In the genomic region with DNA sequence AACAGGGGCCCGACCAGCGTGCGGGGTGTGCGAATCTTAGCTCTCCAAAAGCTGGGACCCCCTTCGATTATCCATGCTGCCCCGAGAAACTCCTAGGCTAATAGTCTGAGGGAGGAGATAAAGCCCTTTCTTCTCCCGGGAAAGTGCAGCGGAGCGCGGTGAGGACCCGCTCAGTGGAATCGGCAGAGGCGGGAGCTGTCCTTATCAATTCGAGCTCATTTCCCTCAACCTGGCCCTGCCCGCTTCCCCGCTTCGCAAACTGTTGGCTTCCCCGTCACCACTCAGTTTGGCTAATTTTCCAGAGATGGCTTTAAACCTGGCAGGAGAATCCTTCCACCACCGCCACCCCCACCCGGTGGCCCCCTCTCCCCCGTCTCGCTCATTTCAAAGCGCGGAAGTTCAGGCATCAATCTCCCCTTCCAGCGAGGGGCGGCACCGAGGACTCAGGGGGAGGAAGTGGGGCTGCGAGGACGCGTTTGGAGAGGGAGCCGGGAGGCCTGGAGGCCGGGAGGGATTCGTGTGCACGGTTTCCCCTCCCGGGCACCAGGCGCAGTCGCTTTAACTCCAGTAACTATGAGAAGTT, we compare ENCODE assay signal across 8 cellular contexts. TPM values are rescaled to one million over a fixed set of nuclear protein-coding genes. Genes with fewer than 3 reads are reported as not detected.
DNase-seq lines count a peak whose midpoint lies in the region; ATAC-seq and TF ChIP-seq lines count a peak whose summit lies in the region.

No MANE protein-coding gene starts in this region.

- POLR2A ChIA-PET in naive thymus-derived CD4-positive, alpha-beta T cell (lab: Charles Lee): no interaction called here

- peak overlapping the region; percentile 67 for H3K4me3 ChIP-seq in coronary artery
- no peak overlapping the region for H3K4me3 ChIP-seq in naive thymus-derived CD4-positive, alpha-beta T cell (ENCODE audit: low read length)

- peak; percentile 65 for DNase-seq in D341Med (ENCODE audit: low spot score)
- DNase-seq in NCI-H128 (lab: John Stamatoyannopoulos, UW; ENCODE audit: unreplicated experiment): peak; percentile 33
- no peak for DNase-seq in coronary artery (ENCODE audit: low spot score)
- no peak for DNase-seq in naive thymus-derived CD4-positive, alpha-beta T cell
- no peak for DNase-seq in NCI-H2196 (lab: John Stamatoyannopoulos, UW; ENCODE audit: unreplicated experiment)
- DNase-seq in cerebellar cortex (ENCODE audit: low spot score): no peak
- DNase-seq in midbrain (lab: John Stamatoyannopoulos, UW): no peak

- H3K9me3 Mint-ChIP-seq in naive thymus-derived CD4-positive, alpha-beta T cell: peaks cover 0 to 3% (median 0%) of the 10 kb centered on the region in 11 donors

- no peak overlapping the region for H3K27ac ChIP-seq in coronary artery
- no peak overlapping the region for H3K27ac ChIP-seq in naive thymus-derived CD4-positive, alpha-beta T cell (ENCODE audit: low read depth, low read length)

- no peaks in the 10 kb centered on the region for H3K4me1 ChIP-seq in naive thymus-derived CD4-positive, alpha-beta T cell (ENCODE audit: control insufficient read depth in 2 of 2, insufficient read depth in 2 of 2, low read length in 2 of 2)

- peak overlapping the region in 9 of 10 donors; percentile 10 to 71 (median 61) for H3K4me3 Mint-ChIP-seq in naive thymus-derived CD4-positive, alpha-beta T cell

- H3K27me3 ChIP-seq in naive thymus-derived CD4-positive, alpha-beta T cell (ENCODE audit: control insufficient read depth in 2 of 2, insufficient read depth in 2 of 2, low read length in 2 of 2): peaks cover 0 to 13% of the 10 kb centered on the region in 2 donors

- H3K9me3 ChIP-seq in naive thymus-derived CD4-positive, alpha-beta T cell (ENCODE audit: control insufficient read depth in 2 of 3, low read length in 3 of 3): no peaks in the 10 kb centered on the region

- peaks cover 49 to 62% (median 60%) of the 10 kb centered on the region in 5 donors for H3K27me3 Mint-ChIP-seq in naive thymus-derived CD4-positive, alpha-beta T cell

- TF ChIP-seq CTCF in coronary artery (IDR thresholded peaks at IDR 0.05): no peak

- H3K36me3 ChIP-seq in naive thymus-derived CD4-positive, alpha-beta T cell (ENCODE audit: control insufficient read depth in 2 of 3, insufficient read depth in 3 of 3, low read length in 3 of 3): no peaks in the 10 kb centered on the region

- H3K36me3 Mint-ChIP-seq in naive thymus-derived CD4-positive, alpha-beta T cell: no peaks in the 10 kb centered on the region

- no peak for ATAC-seq in naive thymus-derived CD4-positive, alpha-beta T cell
- no peak for ATAC-seq in GM18867 (IDR thresholded peaks at IDR 0.05; ENCODE audit: unreplicated experiment)

- H3K4me1 Mint-ChIP-seq in naive thymus-derived CD4-positive, alpha-beta T cell: peaks cover 0 to 15% (median 6%) of the 10 kb centered on the region in 7 donors

- intact Hi-C loops in naive thymus-derived CD4-positive, alpha-beta T cell (cut with micrococcal nuclease): no loop called here

- CTCF ChIA-PET in naive thymus-derived CD4-positive, alpha-beta T cell (lab: Charles Lee): no interaction called here

- no peak overlapping the region for H3K27ac Mint-ChIP-seq in naive thymus-derived CD4-positive, alpha-beta T cell

RNA-seq across cellular contexts. Expression of a gene that starts 1.6 kb away (rescaled TPM):
- under 1 TPM in 2 of 5 experiments, not detected in 3; 0.29 to 0.59 TPM for total RNA-seq in naive thymus-derived CD4-positive, alpha-beta T cell
- polyA plus RNA-seq in naive thymus-derived CD4-positive, alpha-beta T cell: under 1 TPM in 1 of 2 donors, not detected in 1; 0.08 TPM

Comparison
In these comparisons a context has a peak if more than half of its experiments do, and no peak if none do; other contexts are left out.
1. DNase-seq: peak in D341Med (single experiment) and NCI-H128 (single experiment); none in coronary artery (single experiment), naive thymus-derived CD4-positive, alpha-beta T cell (0 of 9), NCI-H2196 (single experiment), cerebellar cortex (single experiment) and midbrain (single experiment).